8 cellular contexts compared by ENCODE assay signal in the genomic region with DNA sequence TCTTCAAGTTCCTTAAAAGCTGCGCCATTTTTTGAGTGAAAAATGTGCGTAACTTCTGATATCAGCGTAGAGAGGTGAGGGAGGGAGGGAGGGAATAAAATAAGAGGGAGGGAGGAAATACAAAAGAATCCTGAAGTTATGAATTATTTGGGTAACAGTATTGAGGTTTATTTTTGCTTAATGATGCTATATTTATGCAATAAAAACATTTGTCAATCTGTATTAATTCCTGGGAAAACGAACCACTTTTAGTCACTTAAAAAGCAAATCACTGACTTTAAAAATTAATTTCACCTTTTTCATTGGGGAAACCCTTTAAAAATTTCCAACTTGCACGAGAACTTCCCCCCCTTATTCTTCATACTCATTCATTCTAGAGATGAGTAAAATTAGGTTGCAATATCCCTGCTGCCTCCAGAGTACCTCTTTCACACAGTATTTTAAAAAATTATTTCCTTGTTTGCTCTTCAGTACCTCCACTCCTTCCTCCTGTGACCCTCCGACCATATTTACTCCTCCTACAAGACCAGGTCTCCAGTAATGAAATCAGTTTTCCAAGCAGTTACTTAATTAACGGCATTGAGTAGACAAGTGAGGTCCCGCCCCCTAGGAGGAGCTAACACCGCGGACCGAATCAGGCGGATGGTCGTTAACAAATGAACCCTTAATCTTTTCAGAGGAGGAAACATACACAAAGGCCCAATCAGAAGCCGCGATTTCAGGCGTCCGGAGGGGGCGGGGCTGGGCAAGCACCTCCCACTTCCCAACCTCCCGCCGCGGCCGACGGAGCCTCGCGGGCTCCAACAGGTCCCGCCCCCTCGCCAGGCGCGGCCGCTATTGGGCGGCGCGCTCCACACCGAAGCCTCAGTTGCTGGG. TPM values are rescaled to one million over a fixed set of nuclear protein-coding genes. Genes with fewer than 3 reads are reported as not detected.
A peak's percentile ranks its signal among the peaks of the same experiment; 100 is the strongest.
DNase-seq lines count a peak whose midpoint lies in the region; ATAC-seq, FAIRE-seq and TF ChIP-seq lines count a peak whose summit lies in the region.

No MANE protein-coding gene starts in this region.

- H3K36me3 Mint-ChIP-seq in activated B cell treated with CpG ODN at 0.5 μM for 24 hours (ENCODE audit: low read depth): peaks cover 5% of the 10 kb centered on the region

- peak overlapping the region; percentile 86 for H3K27ac Mint-ChIP-seq in activated B cell treated with CpG ODN at 0.5 μM for 24 hours

- H3K27me3 ChIP-seq in AG04450 (ENCODE audit: control insufficient read depth, insufficient read depth, low read length): no peaks in the 10 kb centered on the region

- H3K9ac ChIP-seq in kidney (ENCODE audit: low read length in 2 of 2): no peak overlapping the region

- H3K9me3 ChIP-seq in AG04450 (ENCODE audit: control insufficient read depth, insufficient read depth, low read length) (no peaks in the 10 kb centered on the region), kidney (ENCODE audit: control insufficient read depth in 1 of 2, low read length in 2 of 2) (no peaks in the 10 kb centered on the region)

- H3K36me3 ChIP-seq in kidney (ENCODE audit: control insufficient read depth in 1 of 2, insufficient read depth in 2 of 2, low read length in 2 of 2): no peaks in the 10 kb centered on the region

- peaks cover 22% of the 10 kb centered on the region for H3K4me1 Mint-ChIP-seq in activated B cell treated with CpG ODN at 0.5 μM for 24 hours

- FAIRE-seq in kidney (lab: Jason Lieb, UNC): peak; percentile 94

- no peaks in the 10 kb centered on the region for H3K9me3 Mint-ChIP-seq in activated B cell treated with CpG ODN at 0.5 μM for 24 hours

- peak; percentile 25 for TF ChIP-seq CTCF in AG04450 (IDR thresholded peaks at IDR 0.05; ENCODE audit: low read depth, low read length)
- no peak for TF ChIP-seq CTCF in activated B cell treated with CpG ODN at 0.5 μM for 24 hours (IDR thresholded peaks at IDR 0.05)
- TF ChIP-seq CTCF in kidney (IDR thresholded peaks at IDR 0.05; ENCODE audit: borderline replicate concordance, extremely low read depth, insufficient read depth): no peak

- DNase-seq in AG04450 (ENCODE audit: low read depth, low spot score) (peak; percentile 95), NCI-H2227 treated with DMSO at 0.1 percent for 48 hours (lab: John Stamatoyannopoulos, UW) (peak; percentile 99), activated B cell treated with CpG ODN at 0.5 μM for 24 hours (peak; percentile 96), cerebellum (ENCODE audit: low spot score) (peak; percentile 97), kidney (no peak)
- DNase-seq in stimulated activated CD4-positive, alpha-beta T cell treated with anti-CD3 and anti-CD28 coated beads, Interleukin-15, amount 100 ng/mL, for 1 hour (ENCODE audit: low read depth in 1 of 2, low spot score in 1 of 2): peak; percentile 95 to 96

- peak overlapping the region; percentile 91 for H3K4me3 Mint-ChIP-seq in activated B cell treated with CpG ODN at 0.5 μM for 24 hours

- POLR2A ChIA-PET in AG04450 (lab: Yijun Ruan, JAX): no interaction called here
- POLR2A ChIA-PET in activated B cell treated with CpG ODN at 0.5 μM for 24 hours (lab: Charles Lee): interaction anchor here (0.6 kb wide), 1 partner anchor 149 kb away, joined by 4 read pairs; no protein-coding TSS in a partner anchor

- intact Hi-C loops in activated B cell treated with CpG ODN at 0.5 μM for 24 hours (cut with micrococcal nuclease) (loop anchor here (1.0 to 5.0 kb wide), 6 partner anchors 278 to 881 kb away; partner anchors contain the start of genes CREB3L2, UBN2 and ZC3HAV1), kidney (cut with DNase I) (no loop called here)

- peaks cover 0 to 4% of the 10 kb centered on the region in 2 donors for H3K4me1 ChIP-seq in kidney (ENCODE audit: control insufficient read depth in 1 of 2, insufficient read depth in 1 of 2, low read depth in 1 of 2, low read length in 2 of 2)

- H3K27me3 Mint-ChIP-seq in activated B cell treated with CpG ODN at 0.5 μM for 24 hours: no peaks in the 10 kb centered on the region

- ATAC-seq in GM18909 (IDR thresholded peaks at IDR 0.05; ENCODE audit: poor library complexity, unreplicated experiment) (peak; percentile 80), HG03196 (IDR thresholded peaks at IDR 0.05; ENCODE audit: unreplicated experiment) (peak; percentile 79), activated B cell treated with CpG ODN at 0.5 μM for 24 hours (ENCODE audit: low read depth) (peak; percentile 88)

- H3K27ac ChIP-seq in AG04450 (ENCODE audit: low read depth, low read length): no peak overlapping the region
- no peak overlapping the region for H3K27ac ChIP-seq in kidney (ENCODE audit: low read depth in 2 of 2, low read length in 2 of 2)

- peak overlapping the region; percentile 70 for H3K4me3 ChIP-seq in AG04450 (ENCODE audit: low read depth, low read length)
- H3K4me3 ChIP-seq in kidney (ENCODE audit: low read length in 2 of 2): peak overlapping the region; percentile 47 to 75

- CTCF ChIA-PET in AG04450 (lab: Charles Lee) (interaction anchor here (0.7 to 1.3 kb wide), 4 partner anchors 8 to 279 kb away, joined by 3 to 8 read pairs (median 5); no protein-coding TSS in a partner anchor), activated B cell treated with CpG ODN at 0.5 μM for 24 hours (lab: Charles Lee) (no interaction called here)

RNA-seq across cellular contexts. Expression of gene TRIM24, which starts 0.5 kb away (rescaled TPM):
- polyA plus RNA-seq in AG04450 (2011; rRNA removed) (7.1 and 9.3 TPM in 2 replicates), kidney (ENCODE audit: insufficient read depth, low read depth, low replicate concordance) (7.6 TPM)
- polyA minus RNA-seq in AG04450 (2011; rRNA and poly(A)+ RNA removed): 9.3 and 11.4 TPM in 2 replicates
- total RNA-seq in activated B cell treated with CpG ODN at 0.5 μM for 24 hours (12.7 and 14.3 TPM in 2 replicates), cerebellum (38.0 TPM), kidney (16.8 TPM)
